Comparison of ENCODE assay signal across 15 cellular contexts in the genomic region with DNA sequence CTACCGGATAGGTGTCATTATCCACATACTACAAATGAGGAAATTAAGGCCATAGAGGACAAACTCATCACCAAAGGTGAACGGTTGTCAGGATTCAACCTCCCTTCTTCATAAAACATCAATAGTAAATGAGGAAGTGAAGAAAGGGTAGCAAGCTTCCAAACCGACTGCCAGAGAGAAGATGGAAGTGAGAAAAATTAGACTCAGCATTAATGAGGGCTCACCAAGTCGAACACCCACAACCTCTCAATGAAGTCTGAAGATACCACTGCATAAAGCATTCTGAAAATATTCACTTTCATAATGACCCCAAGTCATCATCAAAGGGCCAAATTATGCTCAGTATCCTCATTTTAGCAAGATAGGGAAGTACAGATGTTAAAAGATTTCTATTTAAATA. TPM values are rescaled to one million over a fixed set of nuclear protein-coding genes. Genes with fewer than 3 reads are reported as not detected.
DNase-seq lines count a peak whose midpoint lies in the region; ATAC-seq and TF ChIP-seq lines count a peak whose summit lies in the region.
"Had no signal": no experiment of that assay in that cellular context is flagged by ENCODE, and none has a peak within 500 bp of the region (broad histone marks: within the 10 kb centered on the region; RNA-seq: fewer than 3 reads in every experiment).

No MANE protein-coding gene starts in this region.

- H3K4me3 ChIP-seq in body of pancreas, result no peak overlapping the region
- H3K4me3 ChIP-seq: esophagus squamous epithelium, GM23338, testis had no signal

- H3K4me1 ChIP-seq in body of pancreas, result no peaks in the 10 kb centered on the region
- H3K4me1 ChIP-seq: esophagus squamous epithelium, testis had no signal

- H3K9me3 ChIP-seq in body of pancreas, result no peaks in the 10 kb centered on the region
- H3K9me3 ChIP-seq: esophagus squamous epithelium, testis had no signal

- H3K27ac Mint-ChIP-seq in naive B cell, result peak overlapping the region in 4 of 6 donors; percentile 12 to 70 (median 49)
- H3K27ac Mint-ChIP-seq: activated T-cell treated with anti-CD3 and anti-CD28 coated beads, Interleukin-2, amount 50 U/mL, for 72 hours; GM23338 had no signal

- WGBS in body of pancreas, 2 donors, result 36 to 44% methylated on average over 4 of the region's 4 CpGs

- H3K9me3 Mint-ChIP-seq in naive B cell, result no peaks in the 10 kb centered on the region
- H3K9me3 Mint-ChIP-seq: activated T-cell treated with anti-CD3 and anti-CD28 coated beads, Interleukin-2, amount 50 U/mL, for 72 hours; GM23338 had no signal

- no peak overlapping the region for H3K4me3 Mint-ChIP-seq in naive B cell
- H3K4me3 Mint-ChIP-seq: activated T-cell treated with anti-CD3 and anti-CD28 coated beads, Interleukin-2, amount 50 U/mL, for 72 hours; GM23338 had no signal

- H3K27me3 ChIP-seq in body of pancreas, result no peaks in the 10 kb centered on the region
- H3K27me3 ChIP-seq: brain microvascular endothelial cell, esophagus squamous epithelium, testis had no signal

- intact Hi-C loops in cardiac septum (cut with DNase I) (no loop called here), body of pancreas (cut with DNase I) (no loop called here)

- peaks cover 24 to 28% of the 10 kb centered on the region in 2 donors for H3K36me3 Mint-ChIP-seq in naive B cell

- TF ChIP-seq POLR2A in body of pancreas (IDR thresholded peaks at IDR 0.05), result no peak

- ATAC-seq in GM19035 (IDR thresholded peaks at IDR 0.05; ENCODE audit: unreplicated experiment) (peak; percentile 76), HG02588 (IDR thresholded peaks at IDR 0.05; ENCODE audit: unreplicated experiment) (peak; percentile 90), HG03432 (IDR thresholded peaks at IDR 0.05; ENCODE audit: unreplicated experiment) (peak; percentile 96), naive B cell (ENCODE audit: low read depth in 2 of 2) (peak; percentile 58 to 83), body of pancreas (no peak)
- ATAC-seq: activated T-cell treated with anti-CD3 and anti-CD28 coated beads, Interleukin-2, amount 50 U/mL, for 72 hours; GM23338 had no signal

- no peaks in the 10 kb centered on the region for H3K36me3 ChIP-seq in body of pancreas (replicated peaks in 1 of 2; ENCODE audit: insufficient read depth in 1 of 2, low read depth in 2 of 2)
- H3K36me3 ChIP-seq: brain microvascular endothelial cell, esophagus squamous epithelium had no signal

- peak; percentile 38 for DNase-seq in naive B cell
- DNase-seq in hypothalamus (lab: John Stamatoyannopoulos, UW), result no peak
- no peak for DNase-seq in cardiac septum (ENCODE audit: low spot score)
- no peak for DNase-seq in AG08396 (ENCODE audit: low spot score)
- no peak for DNase-seq in body of pancreas
- DNase-seq: activated T-cell treated with anti-CD3 and anti-CD28 coated beads, Interleukin-2, amount 50 U/mL, for 72 hours; brain microvascular endothelial cell; DMS79; esophagus squamous epithelium; testis had no signal

- no peaks in the 10 kb centered on the region for H3K27me3 Mint-ChIP-seq in naive B cell

- TF ChIP-seq CTCF in body of pancreas (IDR thresholded peaks at IDR 0.05), result no peak

- H3K4me1 Mint-ChIP-seq in naive B cell, result peaks cover 11 to 23% (median 14%) of the 10 kb centered on the region in 3 donors

- H3K27ac ChIP-seq in body of pancreas, result no peak overlapping the region
- H3K27ac ChIP-seq: brain microvascular endothelial cell, esophagus squamous epithelium, testis had no signal

RNA-seq across cellular contexts. Expression of a gene that starts 29.6 kb away (rescaled TPM):
- 10 to 100 TPM; 21.3 to 50.9 (median 28.0) TPM for polyA plus RNA-seq in naive B cell (ENCODE audit: low read depth in 6 of 6)
- total RNA-seq in cardiac septum (9.8 TPM), body of pancreas (under 1 TPM in 1 of 2 donors, not detected in 1; under 0.01 TPM)
- polyA plus RNA-seq: keratinocyte had no signal

Comparison
In these comparisons a context has a peak if more than half of its experiments do, and no peak if none do; other contexts are left out.
1. RNA of a gene that starts 29.6 kb away (total RNA-seq): 9.8 TPM in cardiac septum (single experiment); under 0.01 TPM in body of pancreas; every median in the first group is over 10 times any median in the second.